Comparison of ENCODE assay signal across 11 cellular contexts in the genomic region with DNA sequence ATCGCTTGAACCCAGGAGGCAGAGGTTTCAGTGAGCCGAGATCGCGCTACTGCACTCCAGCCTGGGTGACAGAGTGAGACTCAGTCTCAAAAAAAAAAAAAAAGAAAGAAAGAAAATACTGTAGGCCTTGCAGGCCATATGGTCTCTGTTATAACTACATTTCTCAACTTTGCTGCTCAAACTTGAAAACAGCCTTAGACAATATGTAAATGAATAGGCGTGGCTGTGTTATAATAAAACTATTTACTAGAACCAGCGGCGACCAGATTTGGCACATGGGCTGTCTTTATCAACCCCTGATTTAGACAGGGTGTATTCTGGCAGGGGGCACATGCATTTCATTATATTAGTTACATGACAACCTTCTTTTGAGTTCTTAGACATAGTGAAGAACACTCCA.
"Had no signal": no experiment of that assay in that cellular context is flagged by ENCODE, and none has a peak within 500 bp of the region (broad histone marks: within the 10 kb centered on the region; RNA-seq: fewer than 3 reads in every experiment).

No MANE protein-coding gene starts in this region.

- H3K36me3 Mint-ChIP-seq: activated naive CD8-positive, alpha-beta T cell treated with anti-CD3 and anti-CD28 coated beads, Interleukin-2, amount 10 ng/mL, durations not matched to agents 7 days and 5 days had no signal

- H3K4me3 Mint-ChIP-seq: activated CD4-positive, alpha-beta memory T cell treated with anti-CD3 and anti-CD28 coated beads for 36 hours; activated naive CD8-positive, alpha-beta T cell treated with anti-CD3 and anti-CD28 coated beads, Interleukin-2, amount 10 ng/mL, durations not matched to agents 7 days and 5 days; activated T-cell treated with anti-CD3 and anti-CD28 coated beads, Interleukin-2, amount 50 U/mL, for 72 hours had no signal

- H3K4me3 ChIP-seq: testis had no signal

- H3K27ac ChIP-seq: testis had no signal

- H3K9me3 ChIP-seq: testis had no signal

- H3K27me3 Mint-ChIP-seq: activated CD4-positive, alpha-beta memory T cell treated with anti-CD3 and anti-CD28 coated beads for 36 hours had no signal

- ATAC-seq: stimulated activated naive CD8-positive, alpha-beta T cell treated with anti-CD3 and anti-CD28 coated beads, Interleukin-15, Interleukin-2, amounts not matched to agents 100 U/mL and 50 U/mL, for 24 hours had no signal

- DNase-seq: activated CD4-positive, alpha-beta memory T cell treated with anti-CD3 and anti-CD28 coated beads for 36 hours; activated gamma-delta T cell treated with Interleukin-2 at 50 U/mL for 16 hours; activated naive CD8-positive, alpha-beta T cell treated with anti-CD3 and anti-CD28 coated beads, Interleukin-2, amount 10 ng/mL, durations not matched to agents 7 days and 5 days; activated T-cell treated with anti-CD3 and anti-CD28 coated beads, Interleukin-2, amount 50 U/mL, for 72 hours; aorta; glutamatergic neuron; mammary epithelial cell; stimulated activated CD4-positive, alpha-beta T cell treated with anti-CD3 and anti-CD28 coated beads, Interleukin-2, amount 100 ng/mL, for 48 hours; stimulated activated naive CD8-positive, alpha-beta T cell treated with anti-CD3 and anti-CD28 coated beads, Interleukin-15, Interleukin-2, amounts not matched to agents 100 U/mL and 50 U/mL, for 24 hours; SW 1271; testis had no signal

- H3K27me3 ChIP-seq: testis had no signal

- H3K9me3 Mint-ChIP-seq: activated CD4-positive, alpha-beta memory T cell treated with anti-CD3 and anti-CD28 coated beads for 36 hours; activated naive CD8-positive, alpha-beta T cell treated with anti-CD3 and anti-CD28 coated beads, Interleukin-2, amount 10 ng/mL, durations not matched to agents 7 days and 5 days; activated T-cell treated with anti-CD3 and anti-CD28 coated beads, Interleukin-2, amount 50 U/mL, for 72 hours had no signal

- H3K4me1 ChIP-seq: testis had no signal

- H3K27ac Mint-ChIP-seq: activated CD4-positive, alpha-beta memory T cell treated with anti-CD3 and anti-CD28 coated beads for 36 hours; activated naive CD8-positive, alpha-beta T cell treated with anti-CD3 and anti-CD28 coated beads, Interleukin-2, amount 10 ng/mL, durations not matched to agents 7 days and 5 days; activated T-cell treated with anti-CD3 and anti-CD28 coated beads, Interleukin-2, amount 50 U/mL, for 72 hours had no signal
